ENCODE assay signal across 26 cellular contexts in the genomic region with DNA sequence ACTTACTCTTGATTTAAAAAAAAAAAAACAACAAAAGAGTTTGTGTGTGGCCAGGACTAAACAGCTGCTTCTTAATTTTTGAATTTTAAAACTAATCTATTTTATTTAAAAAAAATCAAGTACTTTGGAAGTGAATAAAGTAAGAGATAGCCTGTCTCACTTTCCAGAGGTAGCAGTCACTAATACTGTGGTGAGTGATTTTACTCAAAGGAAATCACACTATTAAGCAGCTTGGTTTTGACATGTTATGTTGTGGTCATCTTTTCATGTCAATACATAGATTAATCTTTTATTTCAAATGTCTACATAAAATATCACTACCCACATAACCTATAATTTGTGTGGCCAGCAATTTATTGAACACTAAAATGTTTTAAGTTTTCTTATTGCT.
"Had no signal": no experiment of that assay in that cellular context is flagged by ENCODE, and none has a peak within 500 bp of the region (broad histone marks: within the 10 kb centered on the region; RNA-seq: fewer than 3 reads in every experiment).

No MANE protein-coding gene starts in this region.

- H3K4me3 ChIP-seq: colonic mucosa, dorsolateral prefrontal cortex, esophagus squamous epithelium, gastroesophageal sphincter, pancreas, psoas muscle, right atrium auricular region, stomach, suprapubic skin, tibial nerve had no signal

- H3K4me1 Mint-ChIP-seq: activated naive CD8-positive, alpha-beta T cell treated with anti-CD3 and anti-CD28 coated beads for 36 hours had no signal

- H3K36me3 Mint-ChIP-seq: natural killer cell had no signal

- H3K27ac ChIP-seq: colonic mucosa, dorsolateral prefrontal cortex, esophagus squamous epithelium, gastroesophageal sphincter, pancreas, psoas muscle, right atrium auricular region, stomach, suprapubic skin, tibial nerve, WERI-Rb-1 had no signal

- H3K27me3 Mint-ChIP-seq: activated naive CD8-positive, alpha-beta T cell treated with anti-CD3 and anti-CD28 coated beads for 36 hours; activated T-cell treated with anti-CD3 and anti-CD28 coated beads, Interleukin-2, amount 50 U/mL, for 24 hours; effector memory CD8-positive, alpha-beta T cell; stimulated activated memory B cell treated with anti-CD40 and anti-IgM and Interleukin-4, amounts not matched to agents 10 μg/mL and 1 μg/mL and 100 μg/mL, for 72 hours had no signal

- ATAC-seq: activated CD8-positive, alpha-beta T cell treated with anti-CD3 and anti-CD28 coated beads, Interleukin-2, amount 10 ng/mL, durations not matched to agents 7 days and 5 days; effector memory CD8-positive, alpha-beta T cell; gastroesophageal sphincter; left ventricle myocardium superior; pancreas; psoas muscle; stimulated activated memory B cell treated with anti-CD40 and anti-IgM and Interleukin-4, amounts not matched to agents 10 μg/mL and 1 μg/mL and 100 μg/mL, for 72 hours had no signal

- H3K27me3 ChIP-seq: colonic mucosa, dorsolateral prefrontal cortex, esophagus squamous epithelium, gastroesophageal sphincter, pancreas, right atrium auricular region, stomach, suprapubic skin, tibial nerve had no signal

- H3K36me3 ChIP-seq: colonic mucosa, pancreas, right atrium auricular region, WERI-Rb-1 had no signal

- H3K4me1 ChIP-seq: colonic mucosa, psoas muscle, right atrium auricular region, stomach, suprapubic skin, tibial nerve had no signal

- H3K27ac Mint-ChIP-seq: activated CD8-positive, alpha-beta T cell treated with anti-CD3 and anti-CD28 coated beads, Interleukin-2, amount 10 ng/mL, durations not matched to agents 7 days and 5 days; activated naive CD8-positive, alpha-beta T cell treated with anti-CD3 and anti-CD28 coated beads for 36 hours; activated T-cell treated with anti-CD3 and anti-CD28 coated beads, Interleukin-2, amount 50 U/mL, for 24 hours; activated T-helper 2 cell treated with anti-CD3 and anti-CD28 coated beads, Interferon-gamma antibody, Interleukin-2, Interleukin-4, amounts not matched to agents 10 μg/mL and 5 μg/mL and 100 μg/mL, durations not matched to agents 14 hours and 24 hours and 36 hours; effector memory CD8-positive, alpha-beta T cell; natural killer cell; stimulated activated memory B cell treated with anti-CD40 and anti-IgM and Interleukin-4, amounts not matched to agents 10 μg/mL and 1 μg/mL and 100 μg/mL, for 72 hours had no signal

- H3K9me3 ChIP-seq: colonic mucosa, esophagus squamous epithelium, gastroesophageal sphincter, pancreas, psoas muscle, right atrium auricular region, stomach, suprapubic skin, tibial nerve had no signal

- DNase-seq: activated CD4-positive, alpha-beta T cell treated with anti-CD3 and anti-CD28 coated beads for 1 hour; activated CD4-positive, alpha-beta T cell treated with anti-CD3 and anti-CD28 coated beads, Interleukin-2, amount 50 U/mL, for 1 hour; activated CD8-positive, alpha-beta T cell treated with anti-CD3 and anti-CD28 coated beads, Interleukin-2, amount 10 ng/mL, durations not matched to agents 7 days and 5 days; activated naive CD4-positive, alpha-beta T cell treated with Interleukin-2 at 50 U/mL for 16 hours; activated naive CD8-positive, alpha-beta T cell treated with anti-CD3 and anti-CD28 coated beads for 36 hours; activated T-cell treated with anti-CD3 and anti-CD28 coated beads, Interleukin-2, amount 50 U/mL, for 24 hours; colonic mucosa; dorsolateral prefrontal cortex; effector memory CD8-positive, alpha-beta T cell; esophagus squamous epithelium; head of caudate nucleus; hypothalamus; left ventricle myocardium superior; midbrain; natural killer cell; pancreas; psoas muscle; stimulated activated CD4-positive, alpha-beta T cell treated with anti-CD3 and anti-CD28 coated beads, Interleukin-1b, Interleukin-23, amount 100 ng/mL, for 48 hours; stomach; WERI-Rb-1 had no signal

- H3K9me3 Mint-ChIP-seq: activated naive CD8-positive, alpha-beta T cell treated with anti-CD3 and anti-CD28 coated beads for 36 hours; activated T-cell treated with anti-CD3 and anti-CD28 coated beads, Interleukin-2, amount 50 U/mL, for 24 hours; activated T-helper 2 cell treated with anti-CD3 and anti-CD28 coated beads, Interferon-gamma antibody, Interleukin-2, Interleukin-4, amounts not matched to agents 10 μg/mL and 5 μg/mL and 100 μg/mL, durations not matched to agents 14 hours and 24 hours and 36 hours; effector memory CD8-positive, alpha-beta T cell; natural killer cell; stimulated activated memory B cell treated with anti-CD40 and anti-IgM and Interleukin-4, amounts not matched to agents 10 μg/mL and 1 μg/mL and 100 μg/mL, for 72 hours had no signal

- H3K4me3 Mint-ChIP-seq: activated CD8-positive, alpha-beta T cell treated with anti-CD3 and anti-CD28 coated beads, Interleukin-2, amount 10 ng/mL, durations not matched to agents 7 days and 5 days; activated naive CD8-positive, alpha-beta T cell treated with anti-CD3 and anti-CD28 coated beads for 36 hours; activated T-cell treated with anti-CD3 and anti-CD28 coated beads, Interleukin-2, amount 50 U/mL, for 24 hours; effector memory CD8-positive, alpha-beta T cell; natural killer cell; stimulated activated memory B cell treated with anti-CD40 and anti-IgM and Interleukin-4, amounts not matched to agents 10 μg/mL and 1 μg/mL and 100 μg/mL, for 72 hours had no signal
